Comparison of ENCODE assay signal across 19 cellular contexts in genomic region chr3:41213563-41213962, GRCh38. TPM values are rescaled to one million over a fixed set of nuclear protein-coding genes. Genes with fewer than 3 reads are reported as not detected.
A peak's percentile ranks its signal among the peaks of the same experiment; 100 is the strongest.
DNase-seq lines count a peak whose midpoint lies in the region; ATAC-seq, FAIRE-seq and TF ChIP-seq lines count a peak whose summit lies in the region.
"Had no signal": no experiment of that assay in that cellular context is flagged by ENCODE, and none has a peak within 500 bp of the region (broad histone marks: within the 10 kb centered on the region; RNA-seq: fewer than 3 reads in every experiment).

No MANE protein-coding gene starts in this region.

- CTCF ChIA-PET in CD8-positive, alpha-beta memory T cell (lab: Charles Lee), result interaction anchor here (0.8 to 1.6 kb wide), 2 partner anchors 11 to 33 kb away, joined by 3 read pairs; no protein-coding TSS in a partner anchor
- CTCF ChIA-PET in endothelial cell of umbilical vein (lab: Charles Lee), result interaction anchor here (1.0 to 1.5 kb wide), 4 partner anchors 10 to 627 kb away, joined by 3 to 6 read pairs (median 3); partner anchors contain the start of gene CTNNB1

- peaks cover 99% of the 10 kb centered on the region for H3K79me2 ChIP-seq in Loucy (ENCODE audit: insufficient read depth, low read length)
- peaks cover 98% of the 10 kb centered on the region for H3K79me2 ChIP-seq in endothelial cell of umbilical vein (ENCODE audit: control insufficient read depth, insufficient read depth, low read length)

- H3K4me1 Mint-ChIP-seq in CD8-positive, alpha-beta memory T cell, result peaks cover 77 to 91% (median 87%) of the 10 kb centered on the region in 3 donors
- H3K4me1 Mint-ChIP-seq in nephron, result peaks cover 70% of the 10 kb centered on the region

- no peak for TF ChIP-seq CTCF in Loucy (conservative IDR thresholded peaks at IDR 0.05; ENCODE audit: low read length)
- no peak for TF ChIP-seq CTCF in endothelial cell of umbilical vein (IDR thresholded peaks at IDR 0.05; ENCODE audit: extremely low read depth in 1 of 2, insufficient read depth in 1 of 2, low read depth in 1 of 2, low read length in 2 of 2)
- TF ChIP-seq CTCF in nephron (IDR thresholded peaks at IDR 0.05; ENCODE audit: unreplicated experiment in 3 of 3), result no peak
- no peak for TF ChIP-seq CTCF in GM13976 (IDR thresholded peaks at IDR 0.05; ENCODE audit: borderline replicate concordance, control extremely low read depth, extremely low read depth, insufficient read depth, missing control alignments)

- peak overlapping the region; percentile 4 for H3K4me2 ChIP-seq in Loucy (ENCODE audit: low read depth, low read length, poor library complexity, severe bottlenecking)
- H3K4me2 ChIP-seq in endothelial cell of umbilical vein (ENCODE audit: insufficient read depth, low read length), result no peak overlapping the region

- TF ChIP-seq POLR2A in endothelial cell of umbilical vein (IDR thresholded peaks at IDR 0.05; ENCODE audit: low read depth, low read length), result no peak

- FAIRE-seq in endothelial cell of umbilical vein (lab: Jason Lieb, UNC), result no peak
- FAIRE-seq: GM12878, small intestine had no signal

- no peaks in the 10 kb centered on the region for H3K27me3 Mint-ChIP-seq in CD8-positive, alpha-beta memory T cell
- H3K27me3 Mint-ChIP-seq in nephron (ENCODE audit: low read depth), result no peaks in the 10 kb centered on the region
- H3K27me3 Mint-ChIP-seq: stimulated activated naive CD8-positive, alpha-beta T cell treated with anti-CD3 and anti-CD28 coated beads, Interleukin-15, Interleukin-2, amounts not matched to agents 100 ng/mL and 50 ng/mL, for 24 hours had no signal

- H3K36me3 Mint-ChIP-seq in CD8-positive, alpha-beta memory T cell, result peaks cover 0 to 13% (median 8%) of the 10 kb centered on the region in 3 donors
- peaks cover 35% of the 10 kb centered on the region for H3K36me3 Mint-ChIP-seq in nephron (ENCODE audit: low read depth)

- H3K9me3 ChIP-seq in CD8-positive, alpha-beta memory T cell (ENCODE audit: low read length), result no peaks in the 10 kb centered on the region
- H3K9me3 ChIP-seq in Loucy (ENCODE audit: insufficient read depth, low read depth, low read length), result no peaks in the 10 kb centered on the region
- no peaks in the 10 kb centered on the region for H3K9me3 ChIP-seq in endothelial cell of umbilical vein (replicated peaks; ENCODE audit: control insufficient read depth, insufficient read depth, low read length)
- H3K9me3 ChIP-seq: adrenal gland, breast epithelium, thyroid gland had no signal

- peaks cover 77% of the 10 kb centered on the region for H3K4me1 ChIP-seq in CD8-positive, alpha-beta memory T cell (ENCODE audit: insufficient read depth, low read length)
- H3K4me1 ChIP-seq in Loucy (ENCODE audit: insufficient read depth, low read length, poor library complexity, severe bottlenecking) (peaks cover 36% of the 10 kb centered on the region), endothelial cell of umbilical vein (ENCODE audit: control insufficient read depth, extremely low read depth, insufficient read depth, low read length) (peaks cover 20% of the 10 kb centered on the region)

- ATAC-seq in GM18870 (IDR thresholded peaks at IDR 0.05; ENCODE audit: unreplicated experiment), result no peak
- ATAC-seq: left ventricle myocardium superior, SK-N-SH treated with all-trans-retinoic acid at 6 μM for 48 hours had no signal

- no peaks in the 10 kb centered on the region for H3K9me3 Mint-ChIP-seq in CD8-positive, alpha-beta memory T cell
- H3K9me3 Mint-ChIP-seq in nephron, result no peaks in the 10 kb centered on the region

- H3K9ac ChIP-seq in Loucy (ENCODE audit: low read depth, low read length, poor library complexity, severe bottlenecking) (no peak overlapping the region), endothelial cell of umbilical vein (replicated peaks; ENCODE audit: extremely low read depth, insufficient read depth, low read length) (no peak overlapping the region)

- H2AFZ ChIP-seq in Loucy (ENCODE audit: low read length), result no peak overlapping the region
- H2AFZ ChIP-seq in endothelial cell of umbilical vein (ENCODE audit: low read depth, low read length), result no peak overlapping the region

- no peak overlapping the region for H3K4me3 ChIP-seq in CD8-positive, alpha-beta memory T cell (ENCODE audit: low read length)
- H3K4me3 ChIP-seq in Loucy (ENCODE audit: low read length, poor library complexity, severe bottlenecking) (no peak overlapping the region), endothelial cell of umbilical vein (replicated peaks in 1 of 3; ENCODE audit: insufficient read depth in 1 of 3, low read depth in 1 of 3, low read length in 3 of 3) (no peak overlapping the region)
- H3K4me3 ChIP-seq: adrenal gland, breast epithelium, GM12878, thyroid gland had no signal

- no peaks in the 10 kb centered on the region for H3K27me3 ChIP-seq in CD8-positive, alpha-beta memory T cell (ENCODE audit: insufficient read depth, low read length, poor library complexity, severe bottlenecking)
- H3K27me3 ChIP-seq in Loucy (ENCODE audit: insufficient read depth, low read length, poor library complexity, severe bottlenecking) (no peaks in the 10 kb centered on the region), endothelial cell of umbilical vein (ENCODE audit: control insufficient read depth in 2 of 2, insufficient read depth in 2 of 2, low read length in 2 of 2) (no peaks in the 10 kb centered on the region)
- H3K27me3 ChIP-seq: adrenal gland, breast epithelium, thyroid gland had no signal

- no peak overlapping the region for H3K27ac ChIP-seq in CD8-positive, alpha-beta memory T cell (ENCODE audit: low read depth, low read length)
- no peak overlapping the region for H3K27ac ChIP-seq in endothelial cell of umbilical vein (ENCODE audit: insufficient read depth, low read depth, low read length)
- H3K27ac ChIP-seq: adrenal gland, thyroid gland had no signal

- dilution Hi-C loops in endothelial cell of umbilical vein (cut with MboI; ENCODE audit: extremely low pct_ligation_motif_present, low sequenced_read_pairs), result no loop called here

- H3K9me1 ChIP-seq in endothelial cell of umbilical vein (replicated peaks; ENCODE audit: control insufficient read depth, extremely low read depth, insufficient read depth, low read length), result no peaks in the 10 kb centered on the region

- H3K36me3 ChIP-seq in CD8-positive, alpha-beta memory T cell (ENCODE audit: insufficient read depth, low read length), result no peaks in the 10 kb centered on the region
- H3K36me3 ChIP-seq in Loucy (ENCODE audit: insufficient read depth, low read length) (no peaks in the 10 kb centered on the region), endothelial cell of umbilical vein (ENCODE audit: control insufficient read depth in 2 of 2, extremely low read depth in 1 of 2, insufficient read depth in 2 of 2, low read length in 2 of 2) (no peaks in the 10 kb centered on the region)
- H3K36me3 ChIP-seq: adrenal gland, breast epithelium, thyroid gland had no signal

- peak overlapping the region in 5 of 7 donors; percentile 8 to 36 (median 16) for H3K4me3 Mint-ChIP-seq in CD8-positive, alpha-beta memory T cell
- H3K4me3 Mint-ChIP-seq in nephron, result no peak overlapping the region
- H3K4me3 Mint-ChIP-seq: stimulated activated naive CD8-positive, alpha-beta T cell treated with anti-CD3 and anti-CD28 coated beads, Interleukin-15, Interleukin-2, amounts not matched to agents 100 ng/mL and 50 ng/mL, for 24 hours had no signal

- BruUV-seq in endothelial cell of umbilical vein (replicated peaks; lab: Mats Ljungman, UMichigan), result no TSS peak

- intact Hi-C loops in endothelial cell of umbilical vein (cut with micrococcal nuclease), result no loop called here

- POLR2A ChIA-PET in CD8-positive, alpha-beta memory T cell (lab: Charles Lee), result no interaction called here
- POLR2A ChIA-PET in endothelial cell of umbilical vein (lab: Charles Lee), result interaction anchor here (1.0 to 2.1 kb wide), 2 partner anchors 12 to 14 kb away, joined by 3 to 12 read pairs; partner anchors contain the start of gene CTNNB1

- no peaks in the 10 kb centered on the region for H3K9me2 ChIP-seq in Loucy (replicated peaks; ENCODE audit: low read depth, low read length)

- in situ Hi-C loops in GM13976 (cut with MboI; ENCODE audit: low sequenced_read_pairs, unreplicated experiment), result no loop called here

- peaks cover 98% of the 10 kb centered on the region for H4K20me1 ChIP-seq in Loucy (ENCODE audit: insufficient read depth, low read length, poor library complexity, severe bottlenecking)
- peaks cover 54% of the 10 kb centered on the region for H4K20me1 ChIP-seq in endothelial cell of umbilical vein (replicated peaks; ENCODE audit: control insufficient read depth, extremely low read depth, insufficient read depth, low read length)

- H3F3A ChIP-seq in Loucy (ENCODE audit: low read depth), result no peaks in the 10 kb centered on the region

- DNase-seq in CD8-positive, alpha-beta memory T cell, result no peak
- DNase-seq in endothelial cell of umbilical vein (ENCODE audit: low read depth, low spot score) (peak; percentile 18), GM13976 (ENCODE audit: low spot score) (no peak), glomerular visceral epithelial cell (ENCODE audit: extremely low spot score) (no peak)
- DNase-seq: activated CD4-positive, CD25-positive, alpha-beta regulatory T cell; adrenal gland; DND-41; left ventricle myocardium superior; NCI-H1694 treated with DMSO at 0.1 percent for 48 hours; small intestine; stimulated activated CD4-positive, alpha-beta T cell treated with anti-CD3 and anti-CD28 coated beads, Interleukin-4, amount 100 ng/mL, for 1 hour; thyroid gland had no signal

- peak overlapping the region in 1 of 8 donors; percentile 5 for H3K27ac Mint-ChIP-seq in CD8-positive, alpha-beta memory T cell
- H3K27ac Mint-ChIP-seq in nephron, result peak overlapping the region in 2 of 3 experiments; percentile 48 to 64

TF ChIP-seq in endothelial cell of umbilical vein, 7 proteins besides CTCF, POLR2A, EP300 and RAD21:
- TF ChIP-seq POLR2AphosphoS5 (IDR thresholded peaks at IDR 0.05; ENCODE audit: insufficient read depth, low read depth, low read length) (no peak), GATA2 (IDR thresholded peaks at IDR 0.05; ENCODE audit: insufficient read depth, insufficient read length, low read depth, low read length) (no peak)

RNA-seq across cellular contexts. Expression of gene CTNNB1, which starts 14.3 kb away (rescaled TPM):
- 100 to 1,000 TPM; 156 to 166 TPM for total RNA-seq in CD8-positive, alpha-beta memory T cell
- polyA plus RNA-seq in CD8-positive, alpha-beta memory T cell, result 54.4 TPM
- total RNA-seq in endothelial cell of umbilical vein, result 513 and 566 TPM in 2 replicates
- polyA plus RNA-seq in endothelial cell of umbilical vein, result 906 and 920 TPM in 2 replicates
- polyA plus RNA-seq in endothelial cell of umbilical vein (2011; cell fraction: cytosol; rRNA removed), result 475 and 525 TPM in 2 replicates
- 1,001 and 1,036 TPM in 2 replicates for polyA plus RNA-seq in endothelial cell of umbilical vein (2011; cell fraction: nucleus; rRNA removed)
- polyA plus RNA-seq in endothelial cell of umbilical vein (2012), result 282 and 393 TPM in 2 replicates
- polyA minus RNA-seq in endothelial cell of umbilical vein, result 3,186 and 3,245 TPM in 2 replicates
- 232 TPM for polyA minus RNA-seq in endothelial cell of umbilical vein (2011; cell fraction: cytosol; rRNA and poly(A)+ RNA removed)
- polyA minus RNA-seq in endothelial cell of umbilical vein (2011; cell fraction: nucleus; rRNA and poly(A)+ RNA removed), result 917 and 1,217 TPM in 2 replicates

Comparison
In these comparisons a context has a peak if more than half of its experiments do, and no peak if none do; other contexts are left out.
1. H3K4me3 Mint-ChIP-seq: peak in CD8-positive, alpha-beta memory T cell (5 of 7); none in nephron (0 of 3).